ENCODE assay signal across 14 cellular contexts in genomic region chr15:95410757-95411156, GRCh38.
"Had no signal": no experiment of that assay in that cellular context is flagged by ENCODE, and none has a peak within 500 bp of the region (broad histone marks: within the 10 kb centered on the region; RNA-seq: fewer than 3 reads in every experiment).

No MANE protein-coding gene starts in this region.

- H3K4me1 ChIP-seq: lower lobe of right lung, right lobe of liver had no signal

- H3K4me3 ChIP-seq: gastroesophageal sphincter, lower lobe of right lung, right lobe of liver had no signal

- DNase-seq: activated CD4-positive, alpha-beta memory T cell treated with anti-CD3 and anti-CD28 coated beads for 36 hours; activated gamma-delta T cell; activated naive CD8-positive, alpha-beta T cell treated with anti-CD3 and anti-CD28 coated beads for 36 hours; activated T-cell treated with anti-CD3 and anti-CD28 coated beads, Interleukin-2, amount 50 U/mL, for 4 hours; aorta; lower lobe of right lung; naive thymus-derived CD4-positive, alpha-beta T cell; nucleus accumbens; right lobe of liver; stimulated activated CD4-positive, alpha-beta T cell treated with anti-CD3 and anti-CD28 coated beads, Interleukin-2, amount 100 ng/mL, for 24 hours; stimulated activated naive B cell treated with anti-CD40 and anti-IgM and Interleukin-4, amounts not matched to agents 10 μg/mL and 1 μg/mL and 100 μg/mL, for 72 hours; trophoblast cell had no signal

- H3K27ac ChIP-seq: gastroesophageal sphincter, lower lobe of right lung, right lobe of liver, VCaP had no signal

- ATAC-seq: activated T-cell treated with anti-CD3 and anti-CD28 coated beads, Interleukin-2, amount 50 U/mL, for 4 hours; gastroesophageal sphincter; lower lobe of right lung; stimulated activated naive B cell treated with anti-CD40 and anti-IgM and Interleukin-4, amounts not matched to agents 10 μg/mL and 1 μg/mL and 100 μg/mL, for 72 hours had no signal

- H3K9me3 ChIP-seq: gastroesophageal sphincter, lower lobe of right lung, right lobe of liver had no signal

- H3K36me3 ChIP-seq: gastroesophageal sphincter, lower lobe of right lung, right lobe of liver had no signal

- H3K27me3 ChIP-seq: gastroesophageal sphincter, right lobe of liver had no signal
